Comparison of ENCODE assay signal across 9 cellular contexts in the genomic region with DNA sequence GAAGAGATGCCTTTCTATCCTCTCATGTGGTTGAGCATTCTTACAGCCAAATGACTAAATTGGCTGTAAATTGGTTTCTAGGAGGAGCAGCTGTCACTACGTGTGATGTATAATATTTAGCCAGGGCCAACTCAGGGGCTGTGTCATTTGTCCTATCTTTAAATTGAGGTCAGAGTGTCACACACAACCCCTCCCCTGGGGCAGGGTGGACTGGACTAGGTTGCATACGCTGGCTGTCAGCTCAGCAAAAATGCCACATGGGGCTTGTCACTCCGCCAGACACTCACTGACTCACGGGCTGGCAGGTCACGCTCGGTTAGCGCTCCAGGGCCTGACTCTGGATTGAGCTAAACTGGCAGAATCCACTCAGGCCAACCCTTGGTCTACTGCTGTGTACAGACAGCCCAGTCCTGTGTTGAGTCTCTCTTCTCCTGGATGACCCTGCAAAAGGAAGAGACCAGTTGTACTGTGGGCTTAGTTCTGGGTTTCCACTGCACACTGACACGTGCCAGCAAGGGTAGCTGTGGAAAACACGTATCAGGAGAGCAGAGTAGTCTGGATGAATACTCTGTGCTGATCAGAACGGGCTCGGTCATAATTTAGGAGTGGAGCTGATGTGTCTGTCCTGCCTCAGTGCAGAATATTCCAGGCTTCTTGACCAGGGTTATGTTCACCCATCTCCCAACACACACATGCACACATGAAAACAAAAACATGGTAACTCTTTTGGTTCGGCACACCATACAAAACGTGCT. TPM values are rescaled to one million over a fixed set of nuclear protein-coding genes. Genes with fewer than 3 reads are reported as not detected.
DNase-seq lines count a peak whose midpoint lies in the region; ATAC-seq and TF ChIP-seq lines count a peak whose summit lies in the region.
"Had no signal": no experiment of that assay in that cellular context is flagged by ENCODE, and none has a peak within 500 bp of the region (broad histone marks: within the 10 kb centered on the region; RNA-seq: fewer than 3 reads in every experiment).

No MANE protein-coding gene starts in this region.

- H3K9me3 ChIP-seq in left lung (no peaks in the 10 kb centered on the region), spleen (no peaks in the 10 kb centered on the region)

- peaks cover 0 to 7% of the 10 kb centered on the region in 2 donors for H3K4me1 ChIP-seq in left lung
- H3K4me1 ChIP-seq in spleen, result no peaks in the 10 kb centered on the region

- TF ChIP-seq CTCF in NB4 (IDR thresholded peaks at IDR 0.05; ENCODE audit: low read depth, low read length), result no peak
- TF ChIP-seq CTCF in left lung (IDR thresholded peaks at IDR 0.05), result no peak
- no peak for TF ChIP-seq CTCF in spleen (IDR thresholded peaks at IDR 0.05 in 8 of 11, conservative IDR thresholded peaks at IDR 0.05 in 3 of 11)

- no peak overlapping the region for H3K27ac ChIP-seq in left lung
- H3K27ac ChIP-seq in spleen, result no peak overlapping the region

- DNase-seq in AG08396 (ENCODE audit: low spot score) (peak; percentile 45), NB4 (ENCODE audit: low read depth) (peak; percentile 19), brain pericyte (ENCODE audit: low read depth, low spot score) (peak; percentile 21), left lung (peak; percentile 83 to 86), T-helper 2 cell (no peak), spleen (no peak), NCI-H1436 treated with DMSO at 0.1 percent for 48 hours (lab: John Stamatoyannopoulos, UW) (no peak), NCI-H1105 treated with DMSO at 0.1 percent for 48 hours (lab: John Stamatoyannopoulos, UW) (no peak)
- DNase-seq: DMS153 had no signal

- H3K36me3 ChIP-seq in left lung (no peaks in the 10 kb centered on the region), spleen (no peaks in the 10 kb centered on the region)

- ATAC-seq in left lung, result peak; percentile 79

- H3K4me3 ChIP-seq in NB4 (ENCODE audit: low read depth, low read length), result no peak overlapping the region
- no peak overlapping the region for H3K4me3 ChIP-seq in left lung
- H3K4me3 ChIP-seq in spleen, result no peak overlapping the region

- WGBS in spleen, 5 donors, result 67 to 85% (median 83%) methylated on average over 13 of the region's 13 CpGs

- intact Hi-C loops in left lung (cut with DNase I), result no loop called here
- intact Hi-C loops in spleen (cut with DNase I; ENCODE audit: low total_unique reads), result no loop called here

- TF ChIP-seq POLR2A in NB4 (IDR thresholded peaks at IDR 0.05; ENCODE audit: extremely low read depth, insufficient read length) (no peak), spleen (IDR thresholded peaks at IDR 0.05) (no peak)

- H3K27me3 ChIP-seq in left lung, result no peaks in the 10 kb centered on the region
- peaks cover 0 to 6% (median 0%) of the 10 kb centered on the region in 7 donors for H3K27me3 ChIP-seq in spleen (replicated peaks in 1 of 7)

RNA-seq across cellular contexts. Expression of a gene that starts 29.1 kb away (rescaled TPM):
- total RNA-seq in left lung, result 10 to 100 TPM; 12.0 to 19.9 TPM
- total RNA-seq in spleen, result 1 to 10 TPM in 1 of 7 donors, under 1 TPM in 4, not detected in 2; 0.27 to 1.5 (median 0.39) TPM
- under 1 TPM; 0.33 to 0.99 (median 0.87) TPM for polyA plus RNA-seq in spleen

Comparison
In these comparisons a context has a peak if more than half of its experiments do, and no peak if none do; other contexts are left out.
1. DNase-seq: peak in AG08396 (single experiment), NB4 (single experiment), brain pericyte (single experiment) and left lung (2 of 2); none in T-helper 2 cell (0 of 5), spleen (single experiment), NCI-H1436 treated with DMSO at 0.1 percent for 48 hours (single experiment) and NCI-H1105 treated with DMSO at 0.1 percent for 48 hours (single experiment).
2. RNA of a gene that starts 29.1 kb away (total RNA-seq): 12.0 to 19.9 TPM in left lung; 0.27 to 1.5 TPM in spleen; every median in the first group is over 4 times any median in the second.